Comparison of ENCODE assay signal across 9 cellular contexts in genomic region chr9:91163773-91164471, GRCh38.
DNase-seq lines count a peak whose midpoint lies in the region; ATAC-seq, FAIRE-seq and TF ChIP-seq lines count a peak whose summit lies in the region.
"Had no signal": no experiment of that assay in that cellular context is flagged by ENCODE, and none has a peak within 500 bp of the region (broad histone marks: within the 10 kb centered on the region; RNA-seq: fewer than 3 reads in every experiment).

No MANE protein-coding gene starts in this region.

- H3K27me3 ChIP-seq in mesenchymal stem cell (ENCODE audit: control insufficient read depth in 1 of 2, insufficient read depth in 1 of 2, low read length in 2 of 2): no peaks in the 10 kb centered on the region

- H2AFZ ChIP-seq in mesenchymal stem cell (ENCODE audit: low read depth, low read length): no peak overlapping the region

- peak overlapping the region; percentile 61 for H3K4me3 Mint-ChIP-seq in activated CD4-positive, alpha-beta memory T cell treated with anti-CD3 and anti-CD28 coated beads for 36 hours

- peak overlapping the region; percentile 79 to 99 for H3K18ac ChIP-seq in mesenchymal stem cell (ENCODE audit: low read depth in 1 of 2, low read length in 2 of 2)

- WGBS in A549 (ENCODE audit: missing lambda C conversion rate): 92% methylated on average over 13 of the region's 17 CpGs
- WGBS in mesenchymal stem cell: 94% methylated on average over 17 of the region's 17 CpGs

- peak overlapping the region; percentile 66 for H3K4me2 ChIP-seq in A549
- H3K4me2 ChIP-seq in mesenchymal stem cell (ENCODE audit: low read length, poor library complexity, severe bottlenecking): no peak overlapping the region

- H3K4ac ChIP-seq in mesenchymal stem cell (ENCODE audit: low read depth in 1 of 2, low read length in 2 of 2): peak overlapping the region; percentile 50 to 82

- DNase-seq in A549 (ENCODE audit: low read depth in 1 of 2, low spot score in 1 of 2) (no peak), mesenchymal stem cell (no peak), hepatic stellate cell (ENCODE audit: low spot score) (no peak), NCI-H345 treated with DMSO at 0.1 percent for 48 hours (lab: John Stamatoyannopoulos, UW; ENCODE audit: unreplicated experiment) (no peak)
- DNase-seq in activated CD4-positive, alpha-beta memory T cell treated with anti-CD3 and anti-CD28 coated beads for 36 hours: peak; percentile 69
- DNase-seq: NCI-H82 had no signal

- H3K23ac ChIP-seq in mesenchymal stem cell (ENCODE audit: low read length in 2 of 2): peak overlapping the region in 1 of 2 experiments; percentile 9

- intact Hi-C loops in activated CD4-positive, alpha-beta memory T cell treated with anti-CD3 and anti-CD28 coated beads for 36 hours (cut with micrococcal nuclease): loop anchor here (1.0 kb wide), 3 partner anchors 17 to 44 kb away; no protein-coding TSS in a partner anchor

- H3K14ac ChIP-seq in mesenchymal stem cell (ENCODE audit: low read length in 2 of 2): peak overlapping the region in 1 of 2 experiments; percentile 96

- no peaks in the 10 kb centered on the region for H3K9me3 ChIP-seq in A549
- peaks cover 4% of the 10 kb centered on the region for H3K9me3 ChIP-seq in mesenchymal stem cell (ENCODE audit: control insufficient read depth, low read length)

- peak overlapping the region; percentile 98 for H4K91ac ChIP-seq in mesenchymal stem cell (ENCODE audit: low read length)

- H2BK120ac ChIP-seq in mesenchymal stem cell (ENCODE audit: low read depth, low read length): peak overlapping the region; percentile 21

- no peak for FAIRE-seq in A549 (lab: Jason Lieb, UNC)

- TF ChIP-seq EP300 in A549 (IDR thresholded peaks at IDR 0.05): no peak

- H3K4me3 ChIP-seq in A549 (no peak overlapping the region), mesenchymal stem cell (ENCODE audit: insufficient read depth in 1 of 2, low read depth in 1 of 2, low read length in 2 of 2) (no peak overlapping the region)

- H3K4me1 Mint-ChIP-seq in activated CD4-positive, alpha-beta memory T cell treated with anti-CD3 and anti-CD28 coated beads for 36 hours (ENCODE audit: low read depth): peaks cover 46% of the 10 kb centered on the region

- peak overlapping the region; percentile 90 to 92 for H2BK12ac ChIP-seq in mesenchymal stem cell (ENCODE audit: low read length in 2 of 2)

- H3K36me3 Mint-ChIP-seq in activated CD4-positive, alpha-beta memory T cell treated with anti-CD3 and anti-CD28 coated beads for 36 hours: peaks cover 2% of the 10 kb centered on the region

- peak overlapping the region; percentile 29 for H4K8ac ChIP-seq in mesenchymal stem cell (ENCODE audit: low read length)

- CTCF ChIA-PET in A549 (lab: Yijun Ruan, JAX): interaction anchor here (2.5 kb wide), 1 partner anchor 74 kb away, joined by 7 read pairs; no protein-coding TSS in a partner anchor
- CTCF ChIA-PET in activated CD4-positive, alpha-beta memory T cell treated with anti-CD3 and anti-CD28 coated beads for 36 hours (lab: Charles Lee): interaction anchor here (0.9 to 1.7 kb wide), 4 partner anchors 14 to 269 kb away, joined by 3 to 4 read pairs (median 4); no protein-coding TSS in a partner anchor

- no peaks in the 10 kb centered on the region for H3K27me3 Mint-ChIP-seq in activated CD4-positive, alpha-beta memory T cell treated with anti-CD3 and anti-CD28 coated beads for 36 hours

- POLR2A ChIA-PET in A549 (lab: Yijun Ruan, JAX): interaction anchor here (1.4 kb wide), 1 partner anchor 19 kb away, joined by 3 read pairs; no protein-coding TSS in a partner anchor
- POLR2A ChIA-PET in activated CD4-positive, alpha-beta memory T cell treated with anti-CD3 and anti-CD28 coated beads for 36 hours (lab: Charles Lee): interaction anchor here (0.6 to 4.6 kb wide), 17 partner anchors 11 to 260 kb away, joined by 3 to 39 read pairs (median 6); partner anchors contain the start of gene NFIL3

- peak overlapping the region; percentile 41 for H3K9ac ChIP-seq in mesenchymal stem cell (ENCODE audit: low read length)

- H3K27ac ChIP-seq in A549: peak overlapping the region; percentile 54 to 78
- no peak overlapping the region for H3K27ac ChIP-seq in mesenchymal stem cell (ENCODE audit: low read length, poor library complexity, severe bottlenecking)

- H3K4me1 ChIP-seq in A549: peaks cover 36% of the 10 kb centered on the region
- peaks cover 31% of the 10 kb centered on the region for H3K4me1 ChIP-seq in mesenchymal stem cell (ENCODE audit: control insufficient read depth, insufficient read depth, low read depth, low read length)

- TF ChIP-seq POLR2A in A549 (IDR thresholded peaks at IDR 0.05; ENCODE audit: low read length): no peak

- peak overlapping the region; percentile 91 for H2BK15ac ChIP-seq in mesenchymal stem cell (ENCODE audit: low read depth, poor library complexity, severe bottlenecking)

- peak overlapping the region; percentile 10 for H2AK5ac ChIP-seq in mesenchymal stem cell (ENCODE audit: low read length, severe bottlenecking)

- peak overlapping the region; percentile 92 for H3K27ac Mint-ChIP-seq in activated CD4-positive, alpha-beta memory T cell treated with anti-CD3 and anti-CD28 coated beads for 36 hours

- no peaks in the 10 kb centered on the region for H3K79me1 ChIP-seq in mesenchymal stem cell (replicated peaks; ENCODE audit: low read length, poor library complexity, severe bottlenecking)

- ATAC-seq in A549 (peak in 1 of 2 experiments; percentile 14; a peak in 3 of 6 replicates), GM21786 (IDR thresholded peaks at IDR 0.05; ENCODE audit: unreplicated experiment) (peak; percentile 39), GM18867 (IDR thresholded peaks at IDR 0.05; ENCODE audit: unreplicated experiment) (no peak), HG03442 (IDR thresholded peaks at IDR 0.05; ENCODE audit: unreplicated experiment) (no peak)

- H3K9me3 Mint-ChIP-seq in activated CD4-positive, alpha-beta memory T cell treated with anti-CD3 and anti-CD28 coated beads for 36 hours: no peaks in the 10 kb centered on the region

- no peak overlapping the region for H2BK5ac ChIP-seq in mesenchymal stem cell (ENCODE audit: low read depth, low read length, poor library complexity, severe bottlenecking)

- H3K36me3 ChIP-seq in mesenchymal stem cell (ENCODE audit: control insufficient read depth in 1 of 2, insufficient read depth in 2 of 2, low read depth in 1 of 2, low read length in 2 of 2): no peaks in the 10 kb centered on the region

- no peak for TF ChIP-seq CTCF in A549 (IDR thresholded peaks at IDR 0.05)

- no peak for TF ChIP-seq RAD21 in A549 (conservative IDR thresholded peaks at IDR 0.05 in 1 of 2, IDR thresholded peaks at IDR 0.05 in 1 of 2)

TF ChIP-seq in A549, 52 proteins besides CTCF, POLR2A, EP300 and RAD21:
- TF ChIP-seq HOXA7 (CRISPR knock-in tag; IDR thresholded peaks at IDR 0.05): no peak
- no peak for TF ChIP-seq JUNB (IDR thresholded peaks at IDR 0.05)
- no peak for TF ChIP-seq HES2 (IDR thresholded peaks at IDR 0.05)
- no peak for TF ChIP-seq SMC3 (IDR thresholded peaks at IDR 0.05)
- TF ChIP-seq SREBF2 (IDR thresholded peaks at IDR 0.05): no peak
- TF ChIP-seq ZNF302 (CRISPR knock-in tag; IDR thresholded peaks at IDR 0.05): no peak
- TF ChIP-seq BCL3 (IDR thresholded peaks at IDR 0.05): no peak
- TF ChIP-seq ZFP36 (IDR thresholded peaks at IDR 0.05; ENCODE audit: borderline replicate concordance, partially characterized antibody): no peak
